Comparison of ENCODE assay signal across 18 cellular contexts in the genomic region with DNA sequence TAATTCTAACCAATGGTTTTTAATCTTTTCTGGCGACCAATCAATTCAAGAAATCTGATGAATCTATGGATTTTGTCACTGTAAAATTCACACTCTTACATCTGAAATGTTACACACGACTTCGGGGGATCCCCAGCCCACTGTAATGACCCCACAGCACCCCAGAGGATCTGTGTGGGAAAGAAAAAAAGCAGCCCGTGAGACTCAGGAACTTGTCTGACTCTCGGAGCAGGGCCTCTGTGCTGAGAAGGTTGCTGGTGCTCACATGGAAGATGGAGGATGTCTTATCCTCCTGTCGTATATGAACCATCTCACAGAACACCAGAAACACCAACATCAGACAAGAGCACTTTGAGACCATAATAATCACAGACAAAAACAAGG.
DNase-seq lines count a peak whose midpoint lies in the region; ATAC-seq and TF ChIP-seq lines count a peak whose summit lies in the region.
"Had no signal": no experiment of that assay in that cellular context is flagged by ENCODE, and none has a peak within 500 bp of the region (broad histone marks: within the 10 kb centered on the region; RNA-seq: fewer than 3 reads in every experiment).

No MANE protein-coding gene starts in this region.

- H3K9ac ChIP-seq in trophoblast cell (ENCODE audit: low read length), result no peak overlapping the region

- no peaks in the 10 kb centered on the region for H3K9me3 Mint-ChIP-seq in HFFc6
- H3K9me3 Mint-ChIP-seq: GM23338 had no signal

- no peak overlapping the region for H3K27ac ChIP-seq in trophoblast cell (ENCODE audit: low read depth, low read length)
- H3K27ac ChIP-seq in psoas muscle, result no peak overlapping the region
- H3K27ac ChIP-seq: Peyer's patch had no signal

- H4K91ac ChIP-seq in trophoblast cell (ENCODE audit: low read depth, low read length), result peak overlapping the region; percentile 8

- no peak overlapping the region for H2BK120ac ChIP-seq in trophoblast cell (ENCODE audit: insufficient read depth, low read length, poor library complexity)

- ATAC-seq in GM19025 (IDR thresholded peaks at IDR 0.05; ENCODE audit: low read depth, unreplicated experiment) (peak; percentile 56), HG03571 (IDR thresholded peaks at IDR 0.05; ENCODE audit: unreplicated experiment) (peak; percentile 36), HG02973 (IDR thresholded peaks at IDR 0.05; ENCODE audit: unreplicated experiment) (no peak), psoas muscle (no peak)
- ATAC-seq: GM23338, T-helper 17 cell had no signal

- no peak overlapping the region for H3K14ac ChIP-seq in trophoblast cell (ENCODE audit: low read length)

- H3K18ac ChIP-seq in trophoblast cell (ENCODE audit: low read length), result no peak overlapping the region

- H3K36me3 Mint-ChIP-seq in HFFc6 (ENCODE audit: low read depth), result no peaks in the 10 kb centered on the region

- no peak overlapping the region for H2BK5ac ChIP-seq in trophoblast cell (ENCODE audit: low read depth, low read length, poor library complexity)

- H3K4me2 ChIP-seq in trophoblast cell (ENCODE audit: low read length), result no peak overlapping the region
- H3K4me2 ChIP-seq: GM23338 had no signal

- TF ChIP-seq CTCF in HFFc6 (IDR thresholded peaks at IDR 0.05) (no peak), psoas muscle (IDR thresholded peaks at IDR 0.05) (no peak)

- H3K9me3 ChIP-seq in trophoblast cell (ENCODE audit: insufficient read depth, low read depth, low read length), result no peaks in the 10 kb centered on the region
- no peaks in the 10 kb centered on the region for H3K9me3 ChIP-seq in psoas muscle
- H3K9me3 ChIP-seq: MG63, Peyer's patch had no signal

- H2BK12ac ChIP-seq in trophoblast cell (ENCODE audit: low read length), result no peak overlapping the region

- no peak overlapping the region for H2AK5ac ChIP-seq in trophoblast cell (ENCODE audit: low read length)

- H3K4me3 Mint-ChIP-seq in HFFc6, result no peak overlapping the region
- H3K4me3 Mint-ChIP-seq: GM23338, T-helper 17 cell had no signal

- no peak overlapping the region for H2AFZ ChIP-seq in trophoblast cell (ENCODE audit: insufficient read depth, low read length, poor library complexity)
- H2AFZ ChIP-seq: GM23338 had no signal

- H3K4me1 ChIP-seq in trophoblast cell (ENCODE audit: control insufficient read depth in 1 of 2, insufficient read depth in 2 of 2, low read length in 2 of 2), result peaks cover 0 to 2% of the 10 kb centered on the region in 2 experiments
- no peaks in the 10 kb centered on the region for H3K4me1 ChIP-seq in psoas muscle
- H3K4me1 ChIP-seq: Peyer's patch had no signal

- WGBS in trophoblast cell (ENCODE audit: extremely low coverage, insufficient coverage, insufficient read length), result no CpG with 5 or more reads among the region's 6 CpGs
- 70 to 89% (median 82%) methylated on average over 6 of the region's 6 CpGs for WGBS in psoas muscle, 3 donors

- no peak overlapping the region for H4K12ac ChIP-seq in trophoblast cell (ENCODE audit: low read depth, low read length)

- H3K79me2 ChIP-seq in trophoblast cell (ENCODE audit: control insufficient read depth, insufficient read depth, low read length, poor library complexity), result no peaks in the 10 kb centered on the region

- H3K4me3 ChIP-seq in trophoblast cell (ENCODE audit: low read depth, low read length) (no peak overlapping the region), psoas muscle (no peak overlapping the region)
- H3K4me3 ChIP-seq: GM23338, MG63, Peyer's patch had no signal

- intact Hi-C loops in psoas muscle (cut with DNase I), result no loop called here

- H3K36me3 ChIP-seq in trophoblast cell (ENCODE audit: control insufficient read depth in 1 of 2, insufficient read depth in 2 of 2, low read length in 2 of 2) (no peaks in the 10 kb centered on the region), psoas muscle (ENCODE audit: insufficient read depth in 1 of 2, low read depth in 1 of 2) (no peaks in the 10 kb centered on the region)
- H3K36me3 ChIP-seq: MG63, Peyer's patch had no signal

- H4K8ac ChIP-seq in trophoblast cell (ENCODE audit: low read depth, low read length), result no peak overlapping the region

- H3K27ac Mint-ChIP-seq in HFFc6, result peak overlapping the region; percentile 87
- H3K27ac Mint-ChIP-seq: GM23338, T-helper 17 cell had no signal

- H3K79me1 ChIP-seq in trophoblast cell (ENCODE audit: low read length), result peaks cover 3% of the 10 kb centered on the region

- no peak overlapping the region for H3K23ac ChIP-seq in trophoblast cell (ENCODE audit: low read length)

- DNase-seq in HFFc6 (no peak), trophoblast cell (no peak), NCI-H226 (no peak), psoas muscle (no peak)
- DNase-seq: AML-193, DMS79, MG63, NCI-H1092 treated with DMSO at 0.1 percent for 48 hours, NCI-H1694, NCI-H446, NCI-H748 treated with DMSO at 0.1 percent for 48 hours, Peyer's patch, SHP77, T-helper 17 cell had no signal

- no peak overlapping the region for H3K4ac ChIP-seq in trophoblast cell (ENCODE audit: low read depth, low read length)

- no peaks in the 10 kb centered on the region for H3K27me3 ChIP-seq in trophoblast cell (ENCODE audit: insufficient read depth, low read length)
- no peaks in the 10 kb centered on the region for H3K27me3 ChIP-seq in psoas muscle (ENCODE audit: insufficient read depth in 3 of 3, low read length in 2 of 3)
- H3K27me3 ChIP-seq: MG63, Peyer's patch had no signal

- H3K4me1 Mint-ChIP-seq in HFFc6 (ENCODE audit: low read depth), result peaks cover 42% of the 10 kb centered on the region
- H3K4me1 Mint-ChIP-seq: T-helper 17 cell had no signal

- no peaks in the 10 kb centered on the region; the same call in 1 of the 2 replicates for H3K27me3 Mint-ChIP-seq in HFFc6 (ENCODE audit: insufficient read depth)

Comparison
In these comparisons a context has a peak if more than half of its experiments do, and no peak if none do; other contexts are left out.
1. ATAC-seq: peak in GM19025 (single experiment) and HG03571 (single experiment); none in HG02973 (single experiment) and psoas muscle (0 of 4).